Comparison of ENCODE assay signal across 32 cellular contexts in genomic region chr22:42601879-42602465, GRCh38. TPM values are rescaled to one million over a fixed set of nuclear protein-coding genes. Genes with fewer than 3 reads are reported as not detected.
A peak's percentile ranks its signal among the peaks of the same experiment; 100 is the strongest.
DNase-seq lines count a peak whose midpoint lies in the region; ATAC-seq, FAIRE-seq and TF ChIP-seq lines count a peak whose summit lies in the region.
"Had no signal": no experiment of that assay in that cellular context is flagged by ENCODE, and none has a peak within 500 bp of the region (broad histone marks: within the 10 kb centered on the region; RNA-seq: fewer than 3 reads in every experiment).

No MANE protein-coding gene starts in this region.

- DNase-seq in activated CD4-positive, alpha-beta memory T cell treated with anti-CD3 and anti-CD28 coated beads for 36 hours: no peak
- DNase-seq in activated CD4-positive, alpha-beta memory T cell treated with anti-CD3 and anti-CD28 coated beads, Interleukin-2, amount 10 ng/mL, durations not matched to agents 7 days and 5 days: no peak
- no peak for DNase-seq in bronchial epithelial cell (ENCODE audit: low read depth)
- no peak for DNase-seq in lower lobe of right lung
- DNase-seq in stimulated activated naive B cell treated with anti-CD40 and anti-IgM and Interleukin-4, amounts not matched to agents 10 μg/mL and 1 μg/mL and 100 μg/mL, for 72 hours: no peak
- DNase-seq in stimulated activated CD4-positive, alpha-beta T cell treated with anti-CD3 and anti-CD28 coated beads, Interleukin-2, amount 100 ng/mL, for 48 hours: no peak
- DNase-seq in GM19240 (ENCODE audit: insufficient read length, low spot score): no peak
- DNase-seq: activated CD4-positive, alpha-beta T cell treated with anti-CD3 and anti-CD28 coated beads for 36 hours; activated T-cell treated with anti-CD3 and anti-CD28 coated beads, Interleukin-2, amount 50 U/mL, for 4 hours; amniotic stem cell; Caco-2; HCEC 1CT; hippocampal formation; Kasumi-1; naive B cell; NCI-H1436 treated with DMSO at 0.1 percent for 48 hours; NCI-H2081 treated with DMSO at 0.1 percent for 48 hours; NCI-H345; NCI-H69; SHP77 treated with DMSO at 0.1 percent for 48 hours; sigmoid colon; stimulated activated CD4-positive, alpha-beta T cell treated with anti-CD3 and anti-CD28 coated beads, Interleukin-15, amount 100 ng/mL, for 24 hours; substantia nigra had no signal

- H3K36me3 ChIP-seq in bronchial epithelial cell (ENCODE audit: control insufficient read depth, insufficient read depth, low read length) (peaks cover 29% of the 10 kb centered on the region), lower lobe of right lung (peaks cover 79% of the 10 kb centered on the region)

- peaks cover 24% of the 10 kb centered on the region for H3K4me1 Mint-ChIP-seq in activated CD4-positive, alpha-beta memory T cell treated with anti-CD3 and anti-CD28 coated beads for 36 hours (ENCODE audit: low read depth)
- peaks cover 6% of the 10 kb centered on the region for H3K4me1 Mint-ChIP-seq in activated CD4-positive, alpha-beta memory T cell treated with anti-CD3 and anti-CD28 coated beads, Interleukin-2, amount 10 ng/mL, durations not matched to agents 7 days and 5 days
- H3K4me1 Mint-ChIP-seq in stimulated activated naive B cell treated with anti-CD40 and anti-IgM and Interleukin-4, amounts not matched to agents 10 μg/mL and 1 μg/mL and 100 μg/mL, for 72 hours: peaks cover 12 to 40% of the 10 kb centered on the region in 2 donors

- H3K4me3 Mint-ChIP-seq in activated CD4-positive, alpha-beta memory T cell treated with anti-CD3 and anti-CD28 coated beads for 36 hours: no peak overlapping the region
- no peak overlapping the region for H3K4me3 Mint-ChIP-seq in activated CD4-positive, alpha-beta memory T cell treated with anti-CD3 and anti-CD28 coated beads, Interleukin-2, amount 10 ng/mL, durations not matched to agents 7 days and 5 days
- H3K4me3 Mint-ChIP-seq in stimulated activated naive B cell treated with anti-CD40 and anti-IgM and Interleukin-4, amounts not matched to agents 10 μg/mL and 1 μg/mL and 100 μg/mL, for 72 hours: no peak overlapping the region
- H3K4me3 Mint-ChIP-seq: activated CD4-positive, alpha-beta T cell treated with anti-CD3 and anti-CD28 coated beads for 36 hours; activated T-cell treated with anti-CD3 and anti-CD28 coated beads, Interleukin-2, amount 50 U/mL, for 4 hours; brain; CD14-positive monocyte; stimulated activated effector memory CD8-positive, alpha-beta T cell treated with anti-CD3 and anti-CD28 coated beads, Interleukin-12 subunit alpha, Interleukin-12 subunit beta, amount 100 ng/mL, for 72 hours had no signal

- H3K9me3 Mint-ChIP-seq in activated CD4-positive, alpha-beta memory T cell treated with anti-CD3 and anti-CD28 coated beads for 36 hours: no peaks in the 10 kb centered on the region
- no peaks in the 10 kb centered on the region for H3K9me3 Mint-ChIP-seq in activated CD4-positive, alpha-beta memory T cell treated with anti-CD3 and anti-CD28 coated beads, Interleukin-2, amount 10 ng/mL, durations not matched to agents 7 days and 5 days
- H3K9me3 Mint-ChIP-seq in stimulated activated naive B cell treated with anti-CD40 and anti-IgM and Interleukin-4, amounts not matched to agents 10 μg/mL and 1 μg/mL and 100 μg/mL, for 72 hours: no peaks in the 10 kb centered on the region
- H3K9me3 Mint-ChIP-seq: activated T-cell treated with anti-CD3 and anti-CD28 coated beads, Interleukin-2, amount 50 U/mL, for 4 hours; naive B cell; stimulated activated effector memory CD8-positive, alpha-beta T cell treated with anti-CD3 and anti-CD28 coated beads, Interleukin-12 subunit alpha, Interleukin-12 subunit beta, amount 100 ng/mL, for 72 hours had no signal

- POLR2A ChIA-PET in activated CD4-positive, alpha-beta memory T cell treated with anti-CD3 and anti-CD28 coated beads for 36 hours (lab: Charles Lee): interaction anchor here (1.3 kb wide), 1 partner anchor 33 kb away, joined by 3 read pairs; no protein-coding TSS in a partner anchor
- POLR2A ChIA-PET in activated CD4-positive, alpha-beta memory T cell treated with anti-CD3 and anti-CD28 coated beads, Interleukin-2, amount 10 ng/mL, durations not matched to agents 7 days and 5 days (lab: Charles Lee): interaction anchor here (1.0 kb wide), 1 partner anchor 13 kb away, joined by 4 read pairs; the partner anchor contains the start of gene POLDIP3

- peak overlapping the region; percentile 18 for H3K27ac Mint-ChIP-seq in activated CD4-positive, alpha-beta memory T cell treated with anti-CD3 and anti-CD28 coated beads for 36 hours
- no peak overlapping the region for H3K27ac Mint-ChIP-seq in activated CD4-positive, alpha-beta memory T cell treated with anti-CD3 and anti-CD28 coated beads, Interleukin-2, amount 10 ng/mL, durations not matched to agents 7 days and 5 days
- peak overlapping the region; percentile 11 for H3K27ac Mint-ChIP-seq in stimulated activated naive B cell treated with anti-CD40 and anti-IgM and Interleukin-4, amounts not matched to agents 10 μg/mL and 1 μg/mL and 100 μg/mL, for 72 hours
- H3K27ac Mint-ChIP-seq: naive B cell; stimulated activated effector memory CD8-positive, alpha-beta T cell treated with anti-CD3 and anti-CD28 coated beads, Interleukin-12 subunit alpha, Interleukin-12 subunit beta, amount 100 ng/mL, for 72 hours had no signal

- H3K4me3 ChIP-seq in bronchial epithelial cell (ENCODE audit: low read depth, low read length): no peak overlapping the region
- no peak overlapping the region for H3K4me3 ChIP-seq in lower lobe of right lung
- H3K4me3 ChIP-seq: sigmoid colon had no signal

- peak overlapping the region; percentile 6 for H3K27ac ChIP-seq in lower lobe of right lung
- H3K27ac ChIP-seq: 22Rv1, sigmoid colon had no signal

- no peaks in the 10 kb centered on the region for H3K9me3 ChIP-seq in lower lobe of right lung
- H3K9me3 ChIP-seq: Caco-2, sigmoid colon had no signal

- H3K27me3 ChIP-seq in bronchial epithelial cell (ENCODE audit: control insufficient read depth, insufficient read depth, low read length) (no peaks in the 10 kb centered on the region), lower lobe of right lung (ENCODE audit: low read depth) (no peaks in the 10 kb centered on the region)
- H3K27me3 ChIP-seq: sigmoid colon had no signal

- TF ChIP-seq CTCF in bronchial epithelial cell (IDR thresholded peaks at IDR 0.05; ENCODE audit: insufficient read depth, low read length, severe bottlenecking) (no peak), lower lobe of right lung (IDR thresholded peaks at IDR 0.05) (no peak)

- CTCF ChIA-PET in activated CD4-positive, alpha-beta memory T cell treated with anti-CD3 and anti-CD28 coated beads for 36 hours (lab: Charles Lee): no interaction called here
- CTCF ChIA-PET in activated CD4-positive, alpha-beta memory T cell treated with anti-CD3 and anti-CD28 coated beads, Interleukin-2, amount 10 ng/mL, durations not matched to agents 7 days and 5 days (lab: Charles Lee): no interaction called here

- peaks cover 35% of the 10 kb centered on the region for H3K36me3 Mint-ChIP-seq in activated CD4-positive, alpha-beta memory T cell treated with anti-CD3 and anti-CD28 coated beads for 36 hours
- peaks cover 59% of the 10 kb centered on the region for H3K36me3 Mint-ChIP-seq in activated CD4-positive, alpha-beta memory T cell treated with anti-CD3 and anti-CD28 coated beads, Interleukin-2, amount 10 ng/mL, durations not matched to agents 7 days and 5 days (ENCODE audit: low read depth)
- peaks cover 44 to 62% of the 10 kb centered on the region in 2 donors for H3K36me3 Mint-ChIP-seq in stimulated activated naive B cell treated with anti-CD40 and anti-IgM and Interleukin-4, amounts not matched to agents 10 μg/mL and 1 μg/mL and 100 μg/mL, for 72 hours

- intact Hi-C loops in activated CD4-positive, alpha-beta memory T cell treated with anti-CD3 and anti-CD28 coated beads for 36 hours (cut with micrococcal nuclease): no loop called here
- intact Hi-C loops in lower lobe of right lung (cut with DNase I): no loop called here

- peaks cover 46% of the 10 kb centered on the region for H3K4me1 ChIP-seq in lower lobe of right lung
- H3K4me1 ChIP-seq: Caco-2 had no signal

- ATAC-seq in lower lobe of right lung (no peak), HG02588 (IDR thresholded peaks at IDR 0.05; ENCODE audit: unreplicated experiment) (no peak)
- no peak for ATAC-seq in stimulated activated naive B cell treated with anti-CD40 and anti-IgM and Interleukin-4, amounts not matched to agents 10 μg/mL and 1 μg/mL and 100 μg/mL, for 72 hours (replicated peaks)
- ATAC-seq: activated CD4-positive, alpha-beta T cell treated with anti-CD3 and anti-CD28 coated beads for 36 hours; activated T-cell treated with anti-CD3 and anti-CD28 coated beads, Interleukin-2, amount 50 U/mL, for 4 hours; stimulated activated effector memory CD8-positive, alpha-beta T cell treated with anti-CD3 and anti-CD28 coated beads, Interleukin-12 subunit alpha, Interleukin-12 subunit beta, amount 100 ng/mL, for 72 hours had no signal

- FAIRE-seq in bronchial epithelial cell (lab: Jason Lieb, UNC): peak; percentile 7
- FAIRE-seq: endothelial cell of umbilical vein, RCC 7860, urothelium cell line had no signal

- no peaks in the 10 kb centered on the region for H3K27me3 Mint-ChIP-seq in activated CD4-positive, alpha-beta memory T cell treated with anti-CD3 and anti-CD28 coated beads for 36 hours
- H3K27me3 Mint-ChIP-seq in activated CD4-positive, alpha-beta memory T cell treated with anti-CD3 and anti-CD28 coated beads, Interleukin-2, amount 10 ng/mL, durations not matched to agents 7 days and 5 days: no peaks in the 10 kb centered on the region
- no peaks in the 10 kb centered on the region for H3K27me3 Mint-ChIP-seq in stimulated activated naive B cell treated with anti-CD40 and anti-IgM and Interleukin-4, amounts not matched to agents 10 μg/mL and 1 μg/mL and 100 μg/mL, for 72 hours
- H3K27me3 Mint-ChIP-seq: activated CD4-positive, alpha-beta T cell treated with anti-CD3 and anti-CD28 coated beads for 36 hours; brain; naive B cell had no signal

RNA-seq across cellular contexts. Expression of gene POLDIP3, which starts 12.7 kb away (rescaled TPM):
- 10 to 100 TPM; 64.6 to 75.3 TPM for total RNA-seq in activated CD4-positive, alpha-beta memory T cell treated with anti-CD3 and anti-CD28 coated beads for 36 hours
- total RNA-seq in activated CD4-positive, alpha-beta memory T cell treated with anti-CD3 and anti-CD28 coated beads, Interleukin-2, amount 10 ng/mL, durations not matched to agents 7 days and 5 days: 10 to 100 TPM; 71.4 to 74.7 TPM
- total RNA-seq in bronchial epithelial cell (16.8 and 25.1 TPM in 2 replicates), lower lobe of right lung (75.0 TPM)

RNA-seq across cellular contexts. Expression of gene ATP5MGL, which starts 38.4 kb away (rescaled TPM):
- under 1 TPM; 0.38 to 0.51 TPM for total RNA-seq in activated CD4-positive, alpha-beta memory T cell treated with anti-CD3 and anti-CD28 coated beads for 36 hours
- total RNA-seq in activated CD4-positive, alpha-beta memory T cell treated with anti-CD3 and anti-CD28 coated beads, Interleukin-2, amount 10 ng/mL, durations not matched to agents 7 days and 5 days: 1 to 10 TPM; 1.2 to 1.3 TPM
- total RNA-seq in bronchial epithelial cell: 0.26 and 1.1 TPM in 2 replicates
- 1.0 TPM for total RNA-seq in lower lobe of right lung
- total RNA-seq: G401 had no signal

RNA-seq across cellular contexts. Expression of gene CYB5R3, which starts 47.2 kb away (rescaled TPM):
- 10 to 100 TPM; 73.7 to 77.6 TPM for total RNA-seq in activated CD4-positive, alpha-beta memory T cell treated with anti-CD3 and anti-CD28 coated beads for 36 hours
- total RNA-seq in activated CD4-positive, alpha-beta memory T cell treated with anti-CD3 and anti-CD28 coated beads, Interleukin-2, amount 10 ng/mL, durations not matched to agents 7 days and 5 days: 10 to 100 TPM; 68.4 to 74.3 TPM
- 9.0 and 16.4 TPM in 2 replicates for total RNA-seq in bronchial epithelial cell
- 219 TPM for total RNA-seq in lower lobe of right lung

RNA-seq across cellular contexts. Expression of gene SERHL2, which starts 48.2 kb away (rescaled TPM):
- 1 to 10 TPM in 1 of 2 experiments, under 1 TPM in 1; 0.83 to 1.2 TPM for total RNA-seq in activated CD4-positive, alpha-beta memory T cell treated with anti-CD3 and anti-CD28 coated beads for 36 hours
- total RNA-seq in activated CD4-positive, alpha-beta memory T cell treated with anti-CD3 and anti-CD28 coated beads, Interleukin-2, amount 10 ng/mL, durations not matched to agents 7 days and 5 days: under 1 TPM; 0.55 to 0.81 TPM
- total RNA-seq in bronchial epithelial cell (0.79 and 1.4 TPM in 2 replicates), lower lobe of right lung (1.6 TPM)
- total RNA-seq: G401 had no signal
